Comparison of ENCODE assay signal across 18 cellular contexts in genomic region chr6:169783971-169784930, GRCh38. TPM values are rescaled to one million over a fixed set of nuclear protein-coding genes. Genes with fewer than 3 reads are reported as not detected.
DNase-seq lines count a peak whose midpoint lies in the region; ATAC-seq and TF ChIP-seq lines count a peak whose summit lies in the region.
"Had no signal": no experiment of that assay in that cellular context is flagged by ENCODE, and none has a peak within 500 bp of the region (broad histone marks: within the 10 kb centered on the region; RNA-seq: fewer than 3 reads in every experiment).

No MANE protein-coding gene starts in this region.

- H3K4me3 Mint-ChIP-seq in activated naive CD8-positive, alpha-beta T cell treated with anti-CD3 and anti-CD28 coated beads, Interleukin-2, amount 50 U/mL, for 24 hours: no peak overlapping the region
- H3K4me3 Mint-ChIP-seq in activated naive CD8-positive, alpha-beta T cell treated with anti-CD3 and anti-CD28 coated beads for 36 hours: no peak overlapping the region
- H3K4me3 Mint-ChIP-seq in nephron progenitor cell: no peak overlapping the region
- no peak overlapping the region for H3K4me3 Mint-ChIP-seq in activated T-cell treated with anti-CD3 and anti-CD28 coated beads, Interleukin-2, amount 50 U/mL, for 72 hours
- H3K4me3 Mint-ChIP-seq: CD8-positive, alpha-beta T cell; IgD-negative memory B cell had no signal

- peaks cover 26% of the 10 kb centered on the region for H3K36me3 Mint-ChIP-seq in activated naive CD8-positive, alpha-beta T cell treated with anti-CD3 and anti-CD28 coated beads, Interleukin-2, amount 50 U/mL, for 24 hours (ENCODE audit: low read depth)
- H3K36me3 Mint-ChIP-seq in activated naive CD8-positive, alpha-beta T cell treated with anti-CD3 and anti-CD28 coated beads for 36 hours: peaks cover 31% of the 10 kb centered on the region
- H3K36me3 Mint-ChIP-seq in nephron progenitor cell (ENCODE audit: low read depth): peaks cover 40% of the 10 kb centered on the region
- H3K36me3 Mint-ChIP-seq in activated T-cell treated with anti-CD3 and anti-CD28 coated beads, Interleukin-2, amount 50 U/mL, for 72 hours (ENCODE audit: insufficient read depth in 2 of 2): peaks cover 9 to 14% of the 10 kb centered on the region in 2 donors

- peaks cover 10% of the 10 kb centered on the region for H3K4me1 Mint-ChIP-seq in activated naive CD8-positive, alpha-beta T cell treated with anti-CD3 and anti-CD28 coated beads, Interleukin-2, amount 50 U/mL, for 24 hours
- no peaks in the 10 kb centered on the region for H3K4me1 Mint-ChIP-seq in activated naive CD8-positive, alpha-beta T cell treated with anti-CD3 and anti-CD28 coated beads for 36 hours
- H3K4me1 Mint-ChIP-seq in nephron progenitor cell: peaks cover 5% of the 10 kb centered on the region
- peaks cover 5% of the 10 kb centered on the region for H3K4me1 Mint-ChIP-seq in activated T-cell treated with anti-CD3 and anti-CD28 coated beads, Interleukin-2, amount 50 U/mL, for 72 hours (ENCODE audit: low read depth)
- H3K4me1 Mint-ChIP-seq: IgD-negative memory B cell had no signal

- no peak for ATAC-seq in activated naive CD8-positive, alpha-beta T cell treated with anti-CD3 and anti-CD28 coated beads, Interleukin-2, amount 50 U/mL, for 24 hours
- ATAC-seq in activated T-cell treated with anti-CD3 and anti-CD28 coated beads, Interleukin-2, amount 50 U/mL, for 72 hours (replicated peaks in 1 of 2): no peak
- ATAC-seq: CD8-positive, alpha-beta T cell had no signal

- no peak for TF ChIP-seq CTCF in nephron progenitor cell (IDR thresholded peaks at IDR 0.05)

- peak overlapping the region; percentile 5 for H3K27ac Mint-ChIP-seq in activated naive CD8-positive, alpha-beta T cell treated with anti-CD3 and anti-CD28 coated beads, Interleukin-2, amount 50 U/mL, for 24 hours
- H3K27ac Mint-ChIP-seq in activated naive CD8-positive, alpha-beta T cell treated with anti-CD3 and anti-CD28 coated beads for 36 hours: no peak overlapping the region
- peak overlapping the region; percentile 72 for H3K27ac Mint-ChIP-seq in nephron progenitor cell
- no peak overlapping the region for H3K27ac Mint-ChIP-seq in activated T-cell treated with anti-CD3 and anti-CD28 coated beads, Interleukin-2, amount 50 U/mL, for 72 hours
- H3K27ac Mint-ChIP-seq: CD8-positive, alpha-beta T cell; IgD-negative memory B cell had no signal

- DNase-seq in activated naive CD8-positive, alpha-beta T cell treated with anti-CD3 and anti-CD28 coated beads, Interleukin-2, amount 50 U/mL, for 24 hours: no peak
- no peak for DNase-seq in activated naive CD8-positive, alpha-beta T cell treated with anti-CD3 and anti-CD28 coated beads for 36 hours
- peak; percentile 32 for DNase-seq in ecto neural progenitor cell (ENCODE audit: low spot score)
- no peak for DNase-seq in nephron progenitor cell
- no peak for DNase-seq in NCI-H2171 (lab: John Stamatoyannopoulos, UW)
- DNase-seq in activated T-cell treated with anti-CD3 and anti-CD28 coated beads, Interleukin-2, amount 50 U/mL, for 72 hours: no peak
- DNase-seq in glomerular visceral epithelial cell (ENCODE audit: extremely low spot score): no peak
- DNase-seq in C1 segment of cervical spinal cord (lab: John Stamatoyannopoulos, UW): no peak
- DNase-seq: H7; NCI-H1417; NCI-H187 treated with DMSO at 0.1 percent for 48 hours; NCI-H446; NCI-H69; NK-92 treated with Interleukin-12 subunit alpha and Interleukin-12 subunit beta, amount 100 ng/mL, for 24 hours; OCI-M1; RPMI8226 had no signal

- H3K9me3 Mint-ChIP-seq in activated naive CD8-positive, alpha-beta T cell treated with anti-CD3 and anti-CD28 coated beads, Interleukin-2, amount 50 U/mL, for 24 hours: no peaks in the 10 kb centered on the region
- no peaks in the 10 kb centered on the region for H3K9me3 Mint-ChIP-seq in activated naive CD8-positive, alpha-beta T cell treated with anti-CD3 and anti-CD28 coated beads for 36 hours
- H3K9me3 Mint-ChIP-seq in nephron progenitor cell: peaks cover 7% of the 10 kb centered on the region
- H3K9me3 Mint-ChIP-seq in activated T-cell treated with anti-CD3 and anti-CD28 coated beads, Interleukin-2, amount 50 U/mL, for 72 hours: peaks cover 0 to 4% of the 10 kb centered on the region in 2 donors
- H3K9me3 Mint-ChIP-seq: IgD-negative memory B cell had no signal

- H3K27me3 Mint-ChIP-seq in activated naive CD8-positive, alpha-beta T cell treated with anti-CD3 and anti-CD28 coated beads, Interleukin-2, amount 50 U/mL, for 24 hours: peaks cover 3% of the 10 kb centered on the region
- H3K27me3 Mint-ChIP-seq in activated naive CD8-positive, alpha-beta T cell treated with anti-CD3 and anti-CD28 coated beads for 36 hours: peaks cover 5% of the 10 kb centered on the region
- H3K27me3 Mint-ChIP-seq in nephron progenitor cell (ENCODE audit: low read depth, poor library complexity): peaks cover 15% of the 10 kb centered on the region
- H3K27me3 Mint-ChIP-seq in activated T-cell treated with anti-CD3 and anti-CD28 coated beads, Interleukin-2, amount 50 U/mL, for 72 hours (ENCODE audit: low read depth): no peaks in the 10 kb centered on the region

RNA-seq across cellular contexts. Expression of gene ERMARD, which starts 32.8 kb away (rescaled TPM):
- total RNA-seq in activated naive CD8-positive, alpha-beta T cell treated with anti-CD3 and anti-CD28 coated beads for 36 hours: 10 to 100 TPM; 24.0 to 26.2 TPM
- 10 to 100 TPM; 30.5 to 37.9 TPM for total RNA-seq in activated T-cell treated with anti-CD3 and anti-CD28 coated beads, Interleukin-2, amount 50 U/mL, for 72 hours

RNA-seq across cellular contexts. Expression of gene DYNLT2, which starts 32.9 kb away (rescaled TPM):
- 1 to 10 TPM; 2.0 TPM for total RNA-seq in activated naive CD8-positive, alpha-beta T cell treated with anti-CD3 and anti-CD28 coated beads for 36 hours
- 1 to 10 TPM; 1.7 to 2.7 TPM for total RNA-seq in activated T-cell treated with anti-CD3 and anti-CD28 coated beads, Interleukin-2, amount 50 U/mL, for 72 hours

RNA-seq across cellular contexts. Expression of gene PHF10, which starts 60.0 kb away (rescaled TPM):
- total RNA-seq in activated naive CD8-positive, alpha-beta T cell treated with anti-CD3 and anti-CD28 coated beads for 36 hours: 10 to 100 TPM; 72.7 to 79.8 TPM
- 10 to 100 TPM; 87.7 to 95.8 TPM for total RNA-seq in activated T-cell treated with anti-CD3 and anti-CD28 coated beads, Interleukin-2, amount 50 U/mL, for 72 hours

Comparison
In these comparisons a context has a peak if more than half of its experiments do, and no peak if none do; other contexts are left out.
1. H3K27ac Mint-ChIP-seq: peak in activated naive CD8-positive, alpha-beta T cell treated with anti-CD3 and anti-CD28 coated beads, Interleukin-2, amount 50 U/mL, for 24 hours (single experiment) and nephron progenitor cell (single experiment); none in activated naive CD8-positive, alpha-beta T cell treated with anti-CD3 and anti-CD28 coated beads for 36 hours (single experiment) and activated T-cell treated with anti-CD3 and anti-CD28 coated beads, Interleukin-2, amount 50 U/mL, for 72 hours (single experiment).